Comparison of ENCODE assay signal across 24 cellular contexts in genomic region chr14:82657186-82657675, GRCh38.
A peak's percentile ranks its signal among the peaks of the same experiment; 100 is the strongest.
DNase-seq lines count a peak whose midpoint lies in the region; TF ChIP-seq lines count a peak whose summit lies in the region.
"Had no signal": no experiment of that assay in that cellular context is flagged by ENCODE, and none has a peak within 500 bp of the region (broad histone marks: within the 10 kb centered on the region; RNA-seq: fewer than 3 reads in every experiment).

No MANE protein-coding gene starts in this region.

- no TSS peak for BruUV-seq in MCF 10A (replicated peaks; lab: Mats Ljungman, UMichigan)

- no peaks in the 10 kb centered on the region for H3K9me3 Mint-ChIP-seq in MCF 10A (ENCODE audit: unreplicated experiment)

- H3K4me3 Mint-ChIP-seq in MCF 10A (ENCODE audit: unreplicated experiment), result no peak overlapping the region
- H3K4me3 Mint-ChIP-seq: B cell; CD8-positive, alpha-beta T cell; T-helper 1 cell treated with Interleukin-12 subunit alpha and Interleukin-12 subunit beta and Interleukin-4 antibody, amounts not matched to agents 30 μg/mL and 1 μg/mL, for 36 hours had no signal

- H3K79me1 ChIP-seq in mesenchymal stem cell (replicated peaks; ENCODE audit: low read length, poor library complexity, severe bottlenecking), result no peaks in the 10 kb centered on the region

- H4K20me1 ChIP-seq in SK-N-SH (ENCODE audit: insufficient read depth), result no peaks in the 10 kb centered on the region

- no peak overlapping the region for H2BK120ac ChIP-seq in mesenchymal stem cell (ENCODE audit: low read depth, low read length)

- no peaks in the 10 kb centered on the region for H3K27me3 Mint-ChIP-seq in MCF 10A (ENCODE audit: insufficient read depth, unreplicated experiment)
- H3K27me3 Mint-ChIP-seq: B cell had no signal

- H3K9me2 ChIP-seq in SK-N-SH, result no peaks in the 10 kb centered on the region

- no peak for TF ChIP-seq POLR2A in breast epithelium (IDR thresholded peaks at IDR 0.05)

- no peak overlapping the region for H3K14ac ChIP-seq in mesenchymal stem cell (ENCODE audit: low read length in 2 of 2)

- H2AFZ ChIP-seq in mesenchymal stem cell (ENCODE audit: low read depth, low read length) (no peak overlapping the region), SK-N-SH (ENCODE audit: low read depth) (no peak overlapping the region)
- H2AFZ ChIP-seq: PC-9 had no signal

- no peaks in the 10 kb centered on the region for H3F3A ChIP-seq in SK-N-SH (replicated peaks; ENCODE audit: insufficient read depth)

- CTCF ChIA-PET in MCF 10A (lab: Yijun Ruan, JAX), result interaction anchor here (0.6 kb wide), 1 partner anchor 13 kb away, joined by 4 read pairs; no protein-coding TSS in a partner anchor
- CTCF ChIA-PET in SK-N-SH (lab: Yijun Ruan, JAX), result no interaction called here

- no peak overlapping the region for H3K4me3 ChIP-seq in breast epithelium
- H3K4me3 ChIP-seq in mesenchymal stem cell (ENCODE audit: insufficient read depth in 1 of 2, low read depth in 1 of 2, low read length in 2 of 2), result no peak overlapping the region
- H3K4me3 ChIP-seq in SK-N-SH (ENCODE audit: low read depth in 2 of 2, low read length in 1 of 2), result no peak overlapping the region
- H3K4me3 ChIP-seq: MG63, PC-9 had no signal

- H3K9me3 ChIP-seq in breast epithelium (no peaks in the 10 kb centered on the region), mesenchymal stem cell (ENCODE audit: control insufficient read depth, low read length) (no peaks in the 10 kb centered on the region), SK-N-SH (no peaks in the 10 kb centered on the region)
- H3K9me3 ChIP-seq: MG63 had no signal

- H2BK15ac ChIP-seq in mesenchymal stem cell (ENCODE audit: low read depth, poor library complexity, severe bottlenecking), result no peak overlapping the region

- H3K4me1 ChIP-seq in breast epithelium, result no peaks in the 10 kb centered on the region
- H3K4me1 ChIP-seq in mesenchymal stem cell (ENCODE audit: control insufficient read depth, insufficient read depth, low read depth, low read length), result no peaks in the 10 kb centered on the region
- no peaks in the 10 kb centered on the region for H3K4me1 ChIP-seq in SK-N-SH (ENCODE audit: control insufficient read depth in 1 of 2, insufficient read depth in 2 of 2, low read depth in 1 of 2, low read length in 1 of 2)

- no peak for TF ChIP-seq EP300 in SK-N-SH (IDR thresholded peaks at IDR 0.05; ENCODE audit: borderline replicate concordance in 1 of 2, low read depth in 1 of 2, low read length in 1 of 2)

- WGBS in mesenchymal stem cell, result 96% methylated on average over 4 of the region's 4 CpGs
- WGBS in SK-N-SH (ENCODE audit: low lambda C conversion rate), result 8% methylated on average over 4 of the region's 4 CpGs

- H3K9ac ChIP-seq in mesenchymal stem cell (ENCODE audit: low read length) (no peak overlapping the region), SK-N-SH (no peak overlapping the region)

- H3K27me3 ChIP-seq in breast epithelium (no peaks in the 10 kb centered on the region), mesenchymal stem cell (ENCODE audit: control insufficient read depth in 1 of 2, insufficient read depth in 1 of 2, low read length in 2 of 2) (no peaks in the 10 kb centered on the region), SK-N-SH (ENCODE audit: insufficient read depth) (no peaks in the 10 kb centered on the region)
- H3K27me3 ChIP-seq: MG63 had no signal

- no peak overlapping the region for H3K23ac ChIP-seq in mesenchymal stem cell (ENCODE audit: low read length in 2 of 2)

- H3K4me2 ChIP-seq in mesenchymal stem cell (ENCODE audit: low read length, poor library complexity, severe bottlenecking), result no peak overlapping the region
- no peak overlapping the region for H3K4me2 ChIP-seq in SK-N-SH
- H3K4me2 ChIP-seq: PC-9 had no signal

- H4K8ac ChIP-seq in mesenchymal stem cell (ENCODE audit: low read length), result no peak overlapping the region

- H2AK5ac ChIP-seq in mesenchymal stem cell (ENCODE audit: low read length, severe bottlenecking), result no peak overlapping the region

- intact Hi-C loops in MCF 10A (cut with micrococcal nuclease), result no loop called here
- intact Hi-C loops in breast epithelium (cut with DNase I; ENCODE audit: low total_unique reads), result no loop called here

- H3K27ac ChIP-seq in breast epithelium, result no peak overlapping the region
- no peak overlapping the region for H3K27ac ChIP-seq in mesenchymal stem cell (ENCODE audit: low read length, poor library complexity, severe bottlenecking)
- H3K27ac ChIP-seq in SK-N-SH (ENCODE audit: low read depth in 2 of 2, low read length in 1 of 2), result no peak overlapping the region
- H3K27ac ChIP-seq: C4-2B, PC-9 had no signal

- H3K36me3 Mint-ChIP-seq in MCF 10A (ENCODE audit: insufficient read depth, unreplicated experiment), result no peaks in the 10 kb centered on the region
- H3K36me3 Mint-ChIP-seq: CD8-positive, alpha-beta T cell had no signal

- DNase-seq in MCF 10A (ENCODE audit: unreplicated experiment) (peak; percentile 28), breast epithelium (ENCODE audit: low spot score in 2 of 2) (no peak), NCI-H1417 treated with DMSO at 0.1 percent for 48 hours (lab: John Stamatoyannopoulos, UW) (peak; percentile 17), SHP77 treated with DMSO at 0.1 percent for 48 hours (lab: John Stamatoyannopoulos, UW) (peak; percentile 50), mesenchymal stem cell (peak; percentile 9), SK-N-SH (no peak), NCI-H446 (lab: John Stamatoyannopoulos, UW) (no peak), DMS153 (lab: John Stamatoyannopoulos, UW) (no peak)
- DNase-seq: CD8-positive, alpha-beta T cell; DMS 273 treated with DMSO at 0.1 percent for 48 hours; GOT3; HCEC 1CT; KBM-7; MG63; NCI-H1694 treated with DMSO at 0.1 percent for 48 hours; NCI-H2081 treated with DMSO at 0.1 percent for 48 hours; NCI-H510A; NCI-H774; PC-9; SW 1271; T-helper 9 cell had no signal

- H4K91ac ChIP-seq in mesenchymal stem cell (ENCODE audit: low read length), result no peak overlapping the region

- no peak for TF ChIP-seq RAD21 in SK-N-SH (IDR thresholded peaks at IDR 0.05; ENCODE audit: low read length)

- no peak overlapping the region for H3K18ac ChIP-seq in mesenchymal stem cell (ENCODE audit: low read depth in 1 of 2, low read length in 2 of 2)

- H3K4ac ChIP-seq in mesenchymal stem cell (ENCODE audit: low read depth in 1 of 2, low read length in 2 of 2), result no peak overlapping the region

- no peaks in the 10 kb centered on the region for H3K36me3 ChIP-seq in breast epithelium
- no peaks in the 10 kb centered on the region for H3K36me3 ChIP-seq in mesenchymal stem cell (ENCODE audit: control insufficient read depth in 1 of 2, insufficient read depth in 2 of 2, low read depth in 1 of 2, low read length in 2 of 2)
- no peaks in the 10 kb centered on the region for H3K36me3 ChIP-seq in SK-N-SH (replicated peaks in 1 of 2; ENCODE audit: control insufficient read depth in 1 of 2, insufficient read depth in 2 of 2, low read length in 1 of 2)
- H3K36me3 ChIP-seq: MG63 had no signal

- H3K79me2 ChIP-seq in SK-N-SH (ENCODE audit: insufficient read depth), result no peaks in the 10 kb centered on the region

- no peak overlapping the region for H3K27ac Mint-ChIP-seq in MCF 10A (ENCODE audit: low read depth, unreplicated experiment)
- H3K27ac Mint-ChIP-seq: B cell; CD8-positive, alpha-beta T cell; T-helper 1 cell treated with Interleukin-12 subunit alpha and Interleukin-12 subunit beta and Interleukin-4 antibody, amounts not matched to agents 30 μg/mL and 1 μg/mL, for 36 hours had no signal

- TF ChIP-seq CTCF in MCF 10A (IDR thresholded peaks at IDR 0.05; ENCODE audit: unreplicated experiment) (no peak), breast epithelium (IDR thresholded peaks at IDR 0.05) (no peak), SK-N-SH (IDR thresholded peaks at IDR 0.05) (no peak)

- no peak overlapping the region for H2BK12ac ChIP-seq in mesenchymal stem cell (ENCODE audit: low read length in 2 of 2)

- no peak overlapping the region for H2BK5ac ChIP-seq in mesenchymal stem cell (ENCODE audit: low read depth, low read length, poor library complexity, severe bottlenecking)

- no peaks in the 10 kb centered on the region for H3K4me1 Mint-ChIP-seq in MCF 10A (ENCODE audit: insufficient read depth, unreplicated experiment)
- H3K4me1 Mint-ChIP-seq: B cell had no signal

- POLR2A ChIA-PET in MCF 10A (lab: Yijun Ruan, JAX), result no interaction called here
- POLR2A ChIA-PET in SK-N-SH (lab: Yijun Ruan, JAX), result no interaction called here

TF ChIP-seq in SK-N-SH, 30 proteins besides CTCF, POLR2A, EP300 and RAD21:
- TF ChIP-seq TAF1 (IDR thresholded peaks at IDR 0.05; ENCODE audit: borderline replicate concordance, low read depth, low read length) (no peak), FOSL2 (IDR thresholded peaks at IDR 0.05; ENCODE audit: borderline replicate concordance, low read depth) (no peak)
TF ChIP-seq in SK-N-SH: peak in this region for 0.

Comparison
In these comparisons a context has a peak if more than half of its experiments do, and no peak if none do; other contexts are left out.
1. DNase-seq: peak in MCF 10A (single experiment), NCI-H1417 treated with DMSO at 0.1 percent for 48 hours (single experiment), SHP77 treated with DMSO at 0.1 percent for 48 hours (single experiment) and mesenchymal stem cell (single experiment); none in breast epithelium (0 of 2), SK-N-SH (single experiment), NCI-H446 (0 of 2) and DMS153 (single experiment).